ENCODE assay signal across 11 cellular contexts in the genomic region with DNA sequence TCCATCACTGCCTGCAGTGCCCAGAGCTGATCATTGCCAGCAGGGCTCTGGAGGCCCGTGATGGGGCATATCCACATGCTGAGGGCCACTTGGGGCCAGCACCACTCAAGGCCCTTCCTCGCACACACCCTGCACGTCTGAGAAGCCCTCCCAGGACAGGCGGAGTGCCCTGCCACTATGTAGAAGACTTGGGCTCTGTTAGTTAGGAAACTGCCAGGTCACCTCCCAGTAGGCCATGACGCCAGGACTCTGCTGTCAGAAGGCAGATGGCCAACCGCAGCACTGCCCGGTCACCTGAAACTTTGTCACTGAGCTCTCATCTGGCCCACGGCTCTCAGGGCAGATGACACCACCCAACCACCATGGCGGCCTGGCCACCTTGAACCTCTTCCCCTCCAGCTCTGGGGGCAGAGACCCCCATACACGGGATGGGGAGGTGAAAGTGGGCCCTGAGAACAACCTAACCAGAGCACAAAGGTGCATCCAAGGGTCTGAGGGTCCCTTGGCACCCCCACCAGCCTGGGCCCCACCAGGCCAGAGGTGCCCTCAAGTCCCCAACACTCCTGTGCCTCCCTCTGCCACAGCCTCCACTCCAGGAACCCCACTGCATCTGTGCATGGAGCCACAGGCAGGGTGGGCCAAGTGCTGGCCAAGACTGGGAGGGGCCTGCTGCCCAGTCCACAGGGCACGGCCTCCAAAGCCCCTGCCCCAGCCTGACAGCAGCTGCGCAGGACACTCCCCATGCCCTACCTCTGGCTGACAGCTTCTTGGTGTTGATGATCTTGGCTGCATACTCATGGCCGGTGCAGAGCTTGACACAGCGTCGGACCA. TPM values are rescaled to one million over a fixed set of nuclear protein-coding genes. Genes with fewer than 3 reads are reported as not detected.
DNase-seq lines count a peak whose midpoint lies in the region; ATAC-seq and TF ChIP-seq lines count a peak whose summit lies in the region.
"Had no signal": no experiment of that assay in that cellular context is flagged by ENCODE, and none has a peak within 500 bp of the region (broad histone marks: within the 10 kb centered on the region; RNA-seq: fewer than 3 reads in every experiment).

No MANE protein-coding gene starts in this region.

- H4K8ac ChIP-seq in IMR-90 (ENCODE audit: low read depth in 2 of 2, low read length in 2 of 2) = no peak overlapping the region

- H3K4me1 ChIP-seq in IMR-90 (ENCODE audit: control insufficient read depth, insufficient read depth, low read length) (peaks cover 5% of the 10 kb centered on the region; the same call in 1 of the 2 replicates), skeletal muscle tissue (ENCODE audit: control insufficient read depth in 3 of 3, insufficient read depth in 3 of 3, low read length in 3 of 3) (peaks cover 49 to 84% (median 76%) of the 10 kb centered on the region in 3 donors)
- H3K4me1 ChIP-seq: SJCRH30 had no signal

- ATAC-seq in IMR-90 (ENCODE audit: low read depth) = no peak
- no peak for ATAC-seq in left lobe of liver
- ATAC-seq in HG03432 (IDR thresholded peaks at IDR 0.05; ENCODE audit: unreplicated experiment) = no peak
- ATAC-seq in GM18858 (IDR thresholded peaks at IDR 0.05; ENCODE audit: unreplicated experiment) = no peak

- H3K9me3 ChIP-seq in IMR-90 (ENCODE audit: control insufficient read depth, insufficient read depth, low read length) = no peaks in the 10 kb centered on the region
- no peaks in the 10 kb centered on the region for H3K9me3 ChIP-seq in skeletal muscle tissue (ENCODE audit: control insufficient read depth in 3 of 3, low read length in 3 of 3)
- H3K9me3 ChIP-seq: SJCRH30 had no signal

- H2BK15ac ChIP-seq in IMR-90 (ENCODE audit: low read depth, low read length) = no peak overlapping the region

- H3K27me3 ChIP-seq in IMR-90 (ENCODE audit: control insufficient read depth, insufficient read depth, low read length) (peaks cover 6% of the 10 kb centered on the region), skeletal muscle tissue (ENCODE audit: control insufficient read depth in 3 of 3, insufficient read depth in 3 of 3, low read length in 3 of 3) (no peaks in the 10 kb centered on the region)

- WGBS in IMR-90 (ENCODE audit: extremely low coverage in 2 of 2, insufficient read length in 1 of 2), 2 experiments = 97% methylated on average over 4 of the region's 15 CpGs; no CpG with 5 or more reads in 1 of the 2 experiments

- TF ChIP-seq CTCF in IMR-90 (conservative IDR thresholded peaks at IDR 0.05; ENCODE audit: low read depth, low read length) = no peak

- no peak for TF ChIP-seq RAD21 in IMR-90 (IDR thresholded peaks at IDR 0.05; ENCODE audit: low read length)

- H3K4ac ChIP-seq in IMR-90 (ENCODE audit: low read depth, low read length) = no peak overlapping the region

- H3K27ac ChIP-seq in IMR-90 (ENCODE audit: insufficient read depth, low read length) (no peak overlapping the region), angular gyrus (ENCODE audit: low read depth, low read length) (peak overlapping the region; percentile 37), skeletal muscle tissue (ENCODE audit: low read depth, low read length) (peak overlapping the region; percentile 91)
- H3K27ac ChIP-seq: SJCRH30 had no signal

- peak overlapping the region; percentile 78 for H2AFZ ChIP-seq in IMR-90 (replicated peaks; ENCODE audit: low read length, poor library complexity)

- no peaks in the 10 kb centered on the region for H4K20me1 ChIP-seq in IMR-90 (ENCODE audit: insufficient read depth, low read length)

- dilution Hi-C loops in IMR-90 (cut with HindIII; ENCODE audit: low sequenced_read_pairs, unreplicated experiment) = no loop called here

- H3K36me3 ChIP-seq in IMR-90 (ENCODE audit: control insufficient read depth, insufficient read depth, low read length) (no peaks in the 10 kb centered on the region), skeletal muscle tissue (ENCODE audit: control insufficient read depth in 3 of 3, insufficient read depth in 3 of 3, low read length in 3 of 3) (no peaks in the 10 kb centered on the region)
- H3K36me3 ChIP-seq: SJCRH30 had no signal

- H2BK5ac ChIP-seq in IMR-90 (ENCODE audit: low read depth, low read length, poor library complexity, severe bottlenecking) = no peak overlapping the region

- H3K4me2 ChIP-seq in IMR-90 (ENCODE audit: low read depth, low read length) = no peak overlapping the region

- no peak overlapping the region for H3K14ac ChIP-seq in IMR-90 (replicated peaks; ENCODE audit: low read depth, low read length)

- no peak overlapping the region for H3K23ac ChIP-seq in IMR-90 (ENCODE audit: low read depth, low read length)

- peak overlapping the region; percentile 15 for H2AK5ac ChIP-seq in IMR-90 (ENCODE audit: low read depth, low read length)

- no peak overlapping the region for H2BK20ac ChIP-seq in IMR-90 (ENCODE audit: low read depth, low read length)

- H3K79me1 ChIP-seq in IMR-90 (ENCODE audit: low read depth in 1 of 2, low read length in 2 of 2) = no peaks in the 10 kb centered on the region

- H3K9me1 ChIP-seq in IMR-90 (ENCODE audit: insufficient read depth, low read length) = 0 out of 2 replicates have a peak, but pooled peaks cover 3% of the 10 kb centered on the region

- no peak for TF ChIP-seq POLR2A in IMR-90 (IDR thresholded peaks at IDR 0.05; ENCODE audit: low read depth, low read length)

- no peak for DNase-seq in IMR-90
- DNase-seq in left lobe of liver (ENCODE audit: low spot score) = peak; percentile 37
- DNase-seq in NCI-H2081 (lab: John Stamatoyannopoulos, UW) = no peak
- DNase-seq: KG1, NCI-H187 treated with DMSO at 0.1 percent for 48 hours had no signal

- H4K91ac ChIP-seq in IMR-90 (ENCODE audit: insufficient read depth, low read depth, low read length) = no peak overlapping the region

- in situ Hi-C loops in IMR-90 (cut with MboI; ENCODE audit: low sequenced_read_pairs) = no loop called here

- CTCF ChIA-PET in IMR-90 (lab: Yijun Ruan, JAX) = interaction anchor here (0.8 to 1.0 kb wide), 2 partner anchors 12 to 43 kb away, joined by 3 read pairs; no protein-coding TSS in a partner anchor

- POLR2A ChIA-PET in IMR-90 (lab: Charles Lee; ENCODE audit: unreplicated experiment) = interaction anchor here (0.5 kb wide), 1 partner anchor 194 kb away, joined by 7 read pairs; no protein-coding TSS in a partner anchor

- no peak overlapping the region for H4K5ac ChIP-seq in IMR-90 (ENCODE audit: low read depth, low read length)

- intact Hi-C loops in IMR-90 (cut with micrococcal nuclease) = no loop called here

- H3K4me3 ChIP-seq in IMR-90 (ENCODE audit: insufficient read depth, low read depth, low read length) (no peak overlapping the region), skeletal muscle tissue (ENCODE audit: low read length in 3 of 3) (peak overlapping the region in 1 of 3 donors; percentile 41)
- H3K4me3 ChIP-seq: SJCRH30 had no signal

- H3K18ac ChIP-seq in IMR-90 (ENCODE audit: low read depth, low read length) = no peak overlapping the region

- H3K9ac ChIP-seq in IMR-90 (ENCODE audit: low read depth, low read length) = no peak overlapping the region
- H3K9ac ChIP-seq in skeletal muscle tissue (ENCODE audit: low read depth in 1 of 3, low read length in 3 of 3) = peak overlapping the region in 2 of 3 donors; percentile 27 to 77

- H2BK120ac ChIP-seq in IMR-90 (ENCODE audit: low read depth, low read length) = no peak overlapping the region

- no TSS peak for BruUV-seq in IMR-90 (replicated peaks; lab: Mats Ljungman, UMichigan)

- peak overlapping the region; percentile 45 for H2AK9ac ChIP-seq in IMR-90 (replicated peaks; ENCODE audit: low read depth, low read length, poor library complexity)

- no peak overlapping the region for H3K56ac ChIP-seq in IMR-90 (ENCODE audit: extremely low read depth, insufficient read depth, low read length)

TF ChIP-seq in IMR-90, 13 proteins besides CTCF, POLR2A, EP300 and RAD21:
- no peak for TF ChIP-seq MXI1 (IDR thresholded peaks at IDR 0.05; ENCODE audit: borderline replicate concordance, low read depth, low read length)
- no peak for TF ChIP-seq MAFK (IDR thresholded peaks at IDR 0.05; ENCODE audit: low read depth, low read length)
- TF ChIP-seq, protein P1, sequence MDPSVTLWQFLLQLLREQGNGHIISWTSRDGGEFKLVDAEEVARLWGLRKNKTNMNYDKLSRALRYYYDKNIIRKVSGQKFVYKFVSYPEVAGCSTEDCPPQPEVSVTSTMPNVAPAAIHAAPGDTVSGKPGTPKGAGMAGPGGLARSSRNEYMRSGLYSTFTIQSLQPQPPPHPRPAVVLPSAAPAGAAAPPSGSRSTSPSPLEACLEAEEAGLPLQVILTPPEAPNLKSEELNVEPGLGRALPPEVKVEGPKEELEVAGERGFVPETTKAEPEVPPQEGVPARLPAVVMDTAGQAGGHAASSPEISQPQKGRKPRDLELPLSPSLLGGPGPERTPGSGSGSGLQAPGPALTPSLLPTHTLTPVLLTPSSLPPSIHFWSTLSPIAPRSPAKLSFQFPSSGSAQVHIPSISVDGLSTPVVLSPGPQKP (IDR thresholded peaks at IDR 0.05; ENCODE audit: borderline replicate concordance, low read depth, low read length) = no peak
- TF ChIP-seq CEBPB (IDR thresholded peaks at IDR 0.05; ENCODE audit: low read depth, low read length) = no peak
- TF ChIP-seq BHLHE40 (IDR thresholded peaks at IDR 0.05; ENCODE audit: low read depth, low read length) = no peak
- no peak for TF ChIP-seq RCOR1 (IDR thresholded peaks at IDR 0.05; ENCODE audit: insufficient replicate concordance, low read length)

RNA-seq across cellular contexts. Expression of a gene that starts 41.8 kb away (rescaled TPM):
- total RNA-seq in IMR-90 (2012; rRNA removed) = 0.18 and 0.28 TPM in 2 replicates
- 0.14 and 0.36 TPM in 2 replicates for polyA plus RNA-seq in IMR-90 (2012; rRNA removed)
- polyA plus RNA-seq in IMR-90 (2012; cell fraction: cytosol; rRNA removed) = 0.11 and 0.74 TPM in 2 replicates
- polyA plus RNA-seq in IMR-90 (2012; cell fraction: nucleus; rRNA removed; ENCODE audit: low replicate concordance) = 0.57 and 1.0 TPM in 2 replicates
- total RNA-seq in left lobe of liver = 5.0 TPM
- 4.7 TPM for total RNA-seq in skeletal muscle tissue
- total RNA-seq: bronchial epithelial cell had no signal
